21 cellular contexts compared by ENCODE assay signal in the genomic region with DNA sequence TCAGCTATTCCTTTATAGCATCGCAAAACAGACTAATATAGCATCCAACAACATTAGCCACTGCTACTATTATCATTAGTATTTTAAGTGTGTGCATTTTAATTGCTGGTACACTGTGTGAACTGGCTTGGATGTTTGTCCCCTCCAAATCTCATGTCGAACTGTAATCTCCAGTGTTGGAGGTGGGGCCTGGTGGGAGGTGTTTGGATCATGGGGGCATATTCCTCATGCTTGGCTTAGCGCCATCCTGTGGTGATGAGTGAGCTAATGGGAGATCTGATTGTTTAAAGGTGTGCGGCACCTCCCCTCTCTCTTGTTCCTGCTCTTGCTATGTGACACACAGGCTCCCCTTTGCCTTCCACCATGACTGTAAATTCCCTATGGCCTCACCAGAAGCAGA. TPM values are rescaled to one million over a fixed set of nuclear protein-coding genes. Genes with fewer than 3 reads are reported as not detected.
DNase-seq lines count a peak whose midpoint lies in the region; ATAC-seq and TF ChIP-seq lines count a peak whose summit lies in the region.
"Had no signal": no experiment of that assay in that cellular context is flagged by ENCODE, and none has a peak within 500 bp of the region (broad histone marks: within the 10 kb centered on the region; RNA-seq: fewer than 3 reads in every experiment).

No MANE protein-coding gene starts in this region.

- no peak for TF ChIP-seq POLR2A in prostate gland (IDR thresholded peaks at IDR 0.05)

- CTCF ChIA-PET in CD4-positive, alpha-beta memory T cell (lab: Charles Lee; ENCODE audit: partially characterized antibody) = interaction anchor here (1.6 to 3.4 kb wide), 2 partner anchors 50 to 89 kb away, joined by 4 to 17 read pairs; partner anchors contain the start of gene FITM2

- H3K9me3 ChIP-seq in CD4-positive, alpha-beta memory T cell (ENCODE audit: control insufficient read depth in 1 of 2, low read length in 2 of 2) = no peaks in the 10 kb centered on the region
- H3K9me3 ChIP-seq in WERI-Rb-1 (ENCODE audit: severe bottlenecking) = no peaks in the 10 kb centered on the region
- no peaks in the 10 kb centered on the region for H3K9me3 ChIP-seq in prostate gland
- H3K9me3 ChIP-seq: BLaER1 treated with 17β-estradiol and CSF1 and Interleukin-3, amounts not matched to agents 10 nM and 100 nM; breast epithelium had no signal

- peaks cover 23 to 35% (median 31%) of the 10 kb centered on the region in 4 donors for H3K4me1 Mint-ChIP-seq in CD4-positive, alpha-beta memory T cell

- peaks cover 26% of the 10 kb centered on the region for H3K4me1 ChIP-seq in CD4-positive, alpha-beta memory T cell (ENCODE audit: insufficient read depth, low read length)
- H3K4me1 ChIP-seq in prostate gland (replicated peaks) = no peaks in the 10 kb centered on the region
- H3K4me1 ChIP-seq: breast epithelium had no signal

- no peaks in the 10 kb centered on the region for H3K27me3 Mint-ChIP-seq in CD4-positive, alpha-beta memory T cell
- H3K27me3 Mint-ChIP-seq: activated naive CD8-positive, alpha-beta T cell treated with anti-CD3 and anti-CD28 coated beads, Interleukin-2, amount 10 ng/mL, durations not matched to agents 7 days and 5 days; effector memory CD8-positive, alpha-beta T cell had no signal

- no peaks in the 10 kb centered on the region for H3K27me3 ChIP-seq in CD4-positive, alpha-beta memory T cell (ENCODE audit: insufficient read depth, low read length)
- H3K27me3 ChIP-seq in WERI-Rb-1 (ENCODE audit: insufficient read depth, low read depth, severe bottlenecking) (no peaks in the 10 kb centered on the region), prostate gland (replicated peaks; ENCODE audit: insufficient read depth) (no peaks in the 10 kb centered on the region)
- H3K27me3 ChIP-seq: BLaER1 treated with 17β-estradiol and CSF1 and Interleukin-3, amounts not matched to agents 10 nM and 100 nM; breast epithelium had no signal

- no peaks in the 10 kb centered on the region for H3K9me3 Mint-ChIP-seq in CD4-positive, alpha-beta memory T cell
- H3K9me3 Mint-ChIP-seq: activated naive CD8-positive, alpha-beta T cell treated with anti-CD3 and anti-CD28 coated beads, Interleukin-2, amount 10 ng/mL, durations not matched to agents 7 days and 5 days; effector memory CD8-positive, alpha-beta T cell had no signal

- TF ChIP-seq CTCF in WERI-Rb-1 (IDR thresholded peaks at IDR 0.05; ENCODE audit: low read depth, low read length) = peak; percentile 60
- no peak for TF ChIP-seq CTCF in prostate gland (IDR thresholded peaks at IDR 0.05)

- H3K4me3 ChIP-seq in CD4-positive, alpha-beta memory T cell (ENCODE audit: low read length in 2 of 2) = no peak overlapping the region
- H3K4me3 ChIP-seq in WERI-Rb-1 (ENCODE audit: low read depth, low read length) = no peak overlapping the region
- no peak overlapping the region for H3K4me3 ChIP-seq in prostate gland
- H3K4me3 ChIP-seq: BLaER1 treated with 17β-estradiol and CSF1 and Interleukin-3, amounts not matched to agents 10 nM and 100 nM; breast epithelium had no signal

- no peak overlapping the region for H3K27ac ChIP-seq in CD4-positive, alpha-beta memory T cell (ENCODE audit: low read depth, low read length)
- H3K27ac ChIP-seq in WERI-Rb-1 (no peak overlapping the region), prostate gland (no peak overlapping the region)
- H3K27ac ChIP-seq: BLaER1 treated with 17β-estradiol and CSF1 and Interleukin-3, amounts not matched to agents 10 nM and 100 nM; breast epithelium; HL-60 had no signal

- H3K36me3 ChIP-seq in CD4-positive, alpha-beta memory T cell (ENCODE audit: insufficient read depth, low read length) = no peaks in the 10 kb centered on the region
- H3K36me3 ChIP-seq in WERI-Rb-1 (no peaks in the 10 kb centered on the region), prostate gland (no peaks in the 10 kb centered on the region)
- H3K36me3 ChIP-seq: BLaER1 treated with 17β-estradiol and CSF1 and Interleukin-3, amounts not matched to agents 10 nM and 100 nM; breast epithelium had no signal

- POLR2A ChIA-PET in CD4-positive, alpha-beta memory T cell (lab: Charles Lee; ENCODE audit: partially characterized antibody) = no interaction called here

- peak overlapping the region; percentile 31 to 88 (median 64) for H3K27ac Mint-ChIP-seq in CD4-positive, alpha-beta memory T cell
- H3K27ac Mint-ChIP-seq: activated naive CD8-positive, alpha-beta T cell treated with anti-CD3 and anti-CD28 coated beads, Interleukin-2, amount 10 ng/mL, durations not matched to agents 7 days and 5 days had no signal

- no peak for ATAC-seq in HG02763 (IDR thresholded peaks at IDR 0.05; ENCODE audit: unreplicated experiment)
- ATAC-seq: activated CD4-positive, CD25-positive, alpha-beta regulatory T cell treated with anti-CD3 and anti-CD28 coated beads, Interleukin-2, amount 50 U/mL, for 24 hours; effector memory CD8-positive, alpha-beta T cell; stimulated activated naive CD8-positive, alpha-beta T cell treated with anti-CD3 and anti-CD28 coated beads, Interleukin-15, Interleukin-2, amounts not matched to agents 100 U/mL and 50 U/mL, for 24 hours had no signal

- no peaks in the 10 kb centered on the region for H3K36me3 Mint-ChIP-seq in CD4-positive, alpha-beta memory T cell
- H3K36me3 Mint-ChIP-seq: activated naive CD8-positive, alpha-beta T cell treated with anti-CD3 and anti-CD28 coated beads, Interleukin-2, amount 10 ng/mL, durations not matched to agents 7 days and 5 days had no signal

- H3K4me3 Mint-ChIP-seq in CD4-positive, alpha-beta memory T cell = no peak overlapping the region
- H3K4me3 Mint-ChIP-seq: activated naive CD8-positive, alpha-beta T cell treated with anti-CD3 and anti-CD28 coated beads, Interleukin-2, amount 10 ng/mL, durations not matched to agents 7 days and 5 days; effector memory CD8-positive, alpha-beta T cell had no signal

- DNase-seq in CD4-positive, alpha-beta memory T cell = no peak
- peak; percentile 30 for DNase-seq in ELR (ENCODE audit: low read depth)
- peak; percentile 52 for DNase-seq in WERI-Rb-1
- peak; percentile 29 for DNase-seq in iPS-NIHi11 (ENCODE audit: low spot score)
- DNase-seq in SHP77 (lab: John Stamatoyannopoulos, UW) = no peak
- no peak for DNase-seq in activated CD4-positive, alpha-beta T cell treated with anti-CD3 and anti-CD28 coated beads for 1 hour
- DNase-seq in prostate gland (ENCODE audit: low spot score) = no peak
- DNase-seq: activated naive CD8-positive, alpha-beta T cell treated with anti-CD3 and anti-CD28 coated beads, Interleukin-2, amount 10 ng/mL, durations not matched to agents 7 days and 5 days; effector memory CD8-positive, alpha-beta T cell; mesenchymal stem cell; NCI-H146; stimulated activated naive CD8-positive, alpha-beta T cell treated with anti-CD3 and anti-CD28 coated beads, Interleukin-15, Interleukin-2, amounts not matched to agents 100 U/mL and 50 U/mL, for 24 hours; T-helper 1 cell had no signal

- intact Hi-C loops in CD4-positive, alpha-beta memory T cell (cut with micrococcal nuclease) = no loop called here
- intact Hi-C loops in prostate gland (cut with DNase I) = no loop called here

- WGBS in prostate gland = 55% methylated on average over 4 of the region's 4 CpGs

RNA-seq across cellular contexts. Expression of gene OSER1, which starts 12.4 kb away (rescaled TPM):
- total RNA-seq in CD4-positive, alpha-beta memory T cell = 10 to 100 TPM; 35.5 to 36.6 TPM
- 10 to 100 TPM; 40.8 to 63.3 TPM for polyA plus RNA-seq in CD4-positive, alpha-beta memory T cell
- 10 to 100 TPM; 31.6 to 42.7 TPM for total RNA-seq in prostate gland

RNA-seq across cellular contexts. Expression of gene GDAP1L1, which starts 24.1 kb away (rescaled TPM):
- total RNA-seq in CD4-positive, alpha-beta memory T cell = not detected
- polyA plus RNA-seq in CD4-positive, alpha-beta memory T cell = under 1 TPM in 1 of 2 donors, not detected in 1; 0.11 TPM
- total RNA-seq in prostate gland = 1 to 10 TPM in 1 of 2 donors, not detected in 1; 1.5 TPM
- total RNA-seq: activated naive CD8-positive, alpha-beta T cell treated with anti-CD3 and anti-CD28 coated beads, Interleukin-2, amount 10 ng/mL, durations not matched to agents 7 days and 5 days; breast epithelium; fibroblast of villous mesenchyme; G401; NCI-H460 had no signal

RNA-seq across cellular contexts. Expression of gene JPH2, which starts 36.0 kb away (rescaled TPM):
- not detected for total RNA-seq in CD4-positive, alpha-beta memory T cell
- not detected for polyA plus RNA-seq in CD4-positive, alpha-beta memory T cell
- 10 to 100 TPM; 29.1 to 31.1 TPM for total RNA-seq in prostate gland

Comparison
In these comparisons a context has a peak if more than half of its experiments do, and no peak if none do; other contexts are left out.
1. DNase-seq: peak in ELR (single experiment), WERI-Rb-1 (single experiment) and iPS-NIHi11 (single experiment); none in CD4-positive, alpha-beta memory T cell (0 of 5), SHP77 (0 of 2), activated CD4-positive, alpha-beta T cell treated with anti-CD3 and anti-CD28 coated beads for 1 hour (single experiment) and prostate gland (single experiment).
2. RNA of gene JPH2, which starts 36.0 kb away (total RNA-seq): 29.1 to 31.1 TPM in prostate gland; not detected in CD4-positive, alpha-beta memory T cell; every median in the first group is over 10 times any median in the second.